ENCODE assay signal across 28 cellular contexts in the genomic region with DNA sequence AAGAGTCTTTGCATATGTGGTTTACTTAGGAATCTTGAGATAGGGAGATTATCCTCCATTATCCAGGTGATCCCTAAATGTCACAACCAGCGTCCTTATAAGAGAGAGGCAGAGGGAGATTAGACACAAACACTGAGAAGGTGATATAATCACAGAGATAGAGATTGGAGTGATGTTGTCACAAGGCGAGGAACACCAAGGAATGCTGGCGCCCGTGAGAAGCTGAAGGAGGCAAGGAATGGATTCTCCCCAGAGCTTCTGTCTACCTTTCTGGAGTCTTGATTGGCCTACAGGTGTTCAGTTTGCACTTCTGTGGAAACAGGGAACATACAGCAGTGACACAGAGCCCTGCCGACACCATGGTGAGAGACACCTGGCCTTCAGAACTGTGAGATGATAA.
"Had no signal": no experiment of that assay in that cellular context is flagged by ENCODE, and none has a peak within 500 bp of the region (broad histone marks: within the 10 kb centered on the region; RNA-seq: fewer than 3 reads in every experiment).

No MANE protein-coding gene starts in this region.

- H3K27me3 ChIP-seq: neural progenitor cell, ovary, right lobe of liver, sigmoid colon, stomach, thyroid gland, tibial nerve, upper lobe of right lung, vagina had no signal

- H3K27ac Mint-ChIP-seq: natural killer cell; nephron; neural progenitor cell; progenitor cell of endocrine pancreas; stimulated activated effector memory CD8-positive, alpha-beta T cell treated with anti-CD3 and anti-CD28 coated beads, Interleukin-12 subunit alpha, Interleukin-12 subunit beta, amount 100 ng/mL, for 72 hours; stimulated activated naive B cell treated with anti-CD40 and anti-IgM and Interleukin-4, amounts not matched to agents 10 μg/mL and 1 μg/mL and 100 μg/mL, for 72 hours; stimulated activated naive CD8-positive, alpha-beta T cell treated with anti-CD3 and anti-CD28 coated beads, Interleukin-15, Interleukin-2, amounts not matched to agents 100 ng/mL and 50 ng/mL, for 24 hours; type B pancreatic cell had no signal

- H2AFZ ChIP-seq: neural progenitor cell, parathyroid adenoma had no signal

- H3K27me3 Mint-ChIP-seq: stimulated activated naive B cell treated with anti-CD40 and anti-IgM and Interleukin-4, amounts not matched to agents 10 μg/mL and 1 μg/mL and 100 μg/mL, for 72 hours; stimulated activated naive CD8-positive, alpha-beta T cell treated with anti-CD3 and anti-CD28 coated beads, Interleukin-15, Interleukin-2, amounts not matched to agents 100 ng/mL and 50 ng/mL, for 24 hours had no signal

- H3K9ac ChIP-seq: neural progenitor cell, parathyroid adenoma had no signal

- H3K4me1 ChIP-seq: neural progenitor cell, parathyroid adenoma, psoas muscle, right lobe of liver, sigmoid colon, stomach, thyroid gland, tibial nerve, upper lobe of right lung, vagina had no signal

- H3K79me2 ChIP-seq: parathyroid adenoma had no signal

- DNase-seq: natural killer cell; occipital lobe; ovary; posterior cingulate gyrus; psoas muscle; right cardiac atrium; right lobe of liver; sigmoid colon; small intestine; stimulated activated CD4-positive, alpha-beta T cell treated with anti-CD3 and anti-CD28 coated beads, Interleukin-15, amount 100 ng/mL, for 24 hours; stimulated activated CD4-positive, alpha-beta T cell treated with anti-CD3 and anti-CD28 coated beads, Interleukin-2, amount 100 ng/mL, for 24 hours; stimulated activated CD4-positive, alpha-beta T cell treated with anti-CD3 and anti-CD28 coated beads, Interleukin-2, amount 100 ng/mL, for 48 hours; stimulated activated CD4-positive, alpha-beta T cell treated with anti-CD3 and anti-CD28 coated beads, Interleukin-4, amount 100 ng/mL, for 24 hours; stimulated activated naive B cell treated with anti-CD40 and anti-IgM and Interleukin-4, amounts not matched to agents 10 μg/mL and 1 μg/mL and 100 μg/mL, for 72 hours; stimulated activated naive CD4-positive, alpha-beta T cell treated with Interleukin-2 at 50 U/mL for 16 hours; stomach; thyroid gland; upper lobe of right lung had no signal

- H3K27ac ChIP-seq: neural progenitor cell, ovary, parathyroid adenoma, psoas muscle, right lobe of liver, sigmoid colon, stomach, thoracic aorta, thyroid gland, tibial nerve, upper lobe of right lung, vagina had no signal

- H3K36me3 ChIP-seq: neural progenitor cell, ovary, right lobe of liver, sigmoid colon, stomach, thoracic aorta, thyroid gland, tibial nerve, upper lobe of right lung, vagina had no signal

- H3K4me3 ChIP-seq: neural progenitor cell, ovary, psoas muscle, right lobe of liver, sigmoid colon, stomach, thoracic aorta, thyroid gland, tibial nerve, upper lobe of right lung, vagina had no signal

- H3K4me1 Mint-ChIP-seq: natural killer cell; nephron; neural progenitor cell; stimulated activated effector memory CD8-positive, alpha-beta T cell treated with anti-CD3 and anti-CD28 coated beads, Interleukin-12 subunit alpha, Interleukin-12 subunit beta, amount 100 ng/mL, for 72 hours; stimulated activated naive B cell treated with anti-CD40 and anti-IgM and Interleukin-4, amounts not matched to agents 10 μg/mL and 1 μg/mL and 100 μg/mL, for 72 hours had no signal

- H3K36me3 Mint-ChIP-seq: natural killer cell; neural progenitor cell; stimulated activated effector memory CD8-positive, alpha-beta T cell treated with anti-CD3 and anti-CD28 coated beads, Interleukin-12 subunit alpha, Interleukin-12 subunit beta, amount 100 ng/mL, for 72 hours; stimulated activated naive B cell treated with anti-CD40 and anti-IgM and Interleukin-4, amounts not matched to agents 10 μg/mL and 1 μg/mL and 100 μg/mL, for 72 hours; type B pancreatic cell had no signal

- H3K9me3 Mint-ChIP-seq: nephron, neural progenitor cell, type B pancreatic cell had no signal

- H3K4me2 ChIP-seq: neural progenitor cell had no signal

- FAIRE-seq: small intestine had no signal

- H3K4me3 Mint-ChIP-seq: natural killer cell; nephron; neural progenitor cell; stimulated activated effector memory CD8-positive, alpha-beta T cell treated with anti-CD3 and anti-CD28 coated beads, Interleukin-12 subunit alpha, Interleukin-12 subunit beta, amount 100 ng/mL, for 72 hours; stimulated activated naive B cell treated with anti-CD40 and anti-IgM and Interleukin-4, amounts not matched to agents 10 μg/mL and 1 μg/mL and 100 μg/mL, for 72 hours; stimulated activated naive CD8-positive, alpha-beta T cell treated with anti-CD3 and anti-CD28 coated beads, Interleukin-15, Interleukin-2, amounts not matched to agents 100 ng/mL and 50 ng/mL, for 24 hours; type B pancreatic cell had no signal

- H3K9me3 ChIP-seq: ovary, right lobe of liver, sigmoid colon, stomach, thoracic aorta, thyroid gland, tibial nerve, upper lobe of right lung, vagina had no signal
